In genomic region chr13:33285420-33286124, GRCh38 we compare ENCODE assay signal across 8 cellular contexts. TPM values are rescaled to one million over a fixed set of nuclear protein-coding genes. Genes with fewer than 3 reads are reported as not detected.
DNase-seq lines count a peak whose midpoint lies in the region; ATAC-seq and TF ChIP-seq lines count a peak whose summit lies in the region.

Gene STARD13, minus strand, starts transcription at chr13:33285755. Its CDS starts 117 bp downstream, at chr13:33285638.

- no peaks in the 10 kb centered on the region for H3K27me3 ChIP-seq in upper lobe of right lung

- peak; percentile 32 to 36 for ATAC-seq in activated CD4-positive, CD25-positive, alpha-beta regulatory T cell treated with anti-CD3 and anti-CD28 coated beads, Interleukin-2, amount 50 U/mL, for 24 hours
- peak; percentile 96 for ATAC-seq in upper lobe of right lung

- peak within 1 kb of the TSS; percentile 91 for H3K27ac ChIP-seq in upper lobe of right lung

- H3K4me1 ChIP-seq in upper lobe of right lung = peaks cover 24% of the 10 kb centered on the region

- no peaks in the 10 kb centered on the region for H3K36me3 ChIP-seq in upper lobe of right lung

- H3K4me3 ChIP-seq in fibroblast of villous mesenchyme (ENCODE audit: low read depth, low read length) (peak within 1 kb of the TSS; percentile 96), upper lobe of right lung (peak within 1 kb of the TSS; percentile 71)

- H3K9me3 ChIP-seq in upper lobe of right lung = no peaks in the 10 kb centered on the region

- intact Hi-C loops in upper lobe of right lung (cut with DNase I) = no loop called here

- peak; percentile 54 for TF ChIP-seq CTCF in fibroblast of villous mesenchyme (IDR thresholded peaks at IDR 0.05; ENCODE audit: insufficient read depth, low read depth, low read length)
- peak; percentile 43 for TF ChIP-seq CTCF in upper lobe of right lung (IDR thresholded peaks at IDR 0.05)

- no peak for DNase-seq in activated CD4-positive, CD25-positive, alpha-beta regulatory T cell treated with anti-CD3 and anti-CD28 coated beads, Interleukin-2, amount 50 U/mL, for 72 hours
- DNase-seq in H4 (ENCODE audit: low spot score) (peak; percentile 87), MV-4-11 (lab: John Stamatoyannopoulos, UW) (peak; percentile 1), fibroblast of villous mesenchyme (ENCODE audit: low read depth) (peak; percentile 98), myocyte (ENCODE audit: low read depth) (peak; percentile 100), upper lobe of right lung (peak; percentile 92)
- DNase-seq in activated CD8-positive, alpha-beta memory T cell treated with anti-CD3 and anti-CD28 coated beads, Interleukin-2, amount 50 U/mL, for 48 hours = peak; percentile 55

RNA-seq across cellular contexts. Expression of gene STARD13, which starts in this region (rescaled TPM):
- total RNA-seq in H4 (2014; rRNA removed; shearing (Covaris generic)) = 1.6 and 1.8 TPM in 2 replicates
- total RNA-seq in fibroblast of villous mesenchyme (48.0 and 52.2 TPM in 2 replicates), myocyte (28.6 and 41.7 TPM in 2 replicates), upper lobe of right lung (60.4 TPM)
- polyA plus RNA-seq in myocyte (2012) = 27.1 TPM

Comparison
In these comparisons a context has a peak if more than half of its experiments do, and no peak if none do; other contexts are left out.
1. RNA of gene STARD13 (total RNA-seq): 60.4 TPM in upper lobe of right lung (single experiment), 48.0 to 52.2 TPM in fibroblast of villous mesenchyme and 28.6 to 41.7 TPM in myocyte; 1.6 to 1.8 TPM in H4; every median in the first group is over 10 times any median in the second.